Comparison of ENCODE assay signal across 32 cellular contexts in the genomic region with DNA sequence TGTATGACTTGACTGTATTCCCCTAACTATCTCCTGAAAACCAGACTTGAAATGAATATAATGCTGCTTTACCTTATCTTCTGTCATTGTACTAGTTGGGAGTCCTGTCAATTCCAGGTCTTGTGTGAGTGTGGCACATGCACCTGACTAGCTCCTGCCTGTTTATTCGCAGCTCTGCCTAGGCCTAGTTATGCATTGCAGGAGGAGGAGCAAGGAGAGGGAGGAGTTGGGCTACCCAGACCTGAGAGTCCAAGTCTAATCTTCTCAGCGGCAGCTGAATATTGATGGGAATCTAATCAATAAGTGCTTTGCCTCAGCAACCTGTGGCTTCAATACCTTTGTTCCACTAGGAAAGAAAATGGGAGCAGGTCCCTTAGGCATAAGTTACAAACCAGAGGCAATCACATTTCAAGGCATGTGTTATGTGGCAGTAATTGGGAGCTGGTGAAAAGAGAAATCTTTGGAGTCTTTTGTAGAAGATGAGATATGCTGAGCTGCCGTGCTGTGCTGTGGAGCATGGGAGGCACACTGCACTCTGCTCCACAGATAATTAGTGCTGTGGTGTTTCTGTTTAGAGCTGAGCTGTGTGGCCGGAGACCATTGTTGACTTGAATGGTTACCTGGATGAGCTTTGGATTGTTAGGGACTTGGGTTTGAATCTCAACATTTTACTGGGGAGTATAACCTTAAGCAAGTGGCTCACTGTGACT. TPM values are rescaled to one million over a fixed set of nuclear protein-coding genes. Genes with fewer than 3 reads are reported as not detected.
DNase-seq lines count a peak whose midpoint lies in the region; ATAC-seq, FAIRE-seq and TF ChIP-seq lines count a peak whose summit lies in the region.
"Had no signal": no experiment of that assay in that cellular context is flagged by ENCODE, and none has a peak within 500 bp of the region (broad histone marks: within the 10 kb centered on the region; RNA-seq: fewer than 3 reads in every experiment).

A gene (minus strand): TSS at position 137 of the 710 bp plus-strand sequence. CDS start 50 bp downstream, at position 87.

- H2BK120ac ChIP-seq in IMR-90 (ENCODE audit: low read depth, low read length), result peak within 1 kb of the TSS; percentile 43

- no TSS peak for BruUV-seq in IMR-90 (replicated peaks; lab: Mats Ljungman, UMichigan)
- no TSS peak for BruUV-seq in HepG2 (replicated peaks; lab: Mats Ljungman, UMichigan)

- peak within 1 kb of the TSS; percentile 98; the same call in 1 of the 2 replicates for H2BK20ac ChIP-seq in IMR-90 (ENCODE audit: low read depth, low read length)

- H2BK15ac ChIP-seq in IMR-90 (ENCODE audit: low read depth, low read length), result peak within 1 kb of the TSS; percentile 53; the same call in 2 of the 3 replicates

- peak within 1 kb of the TSS; percentile 86 for H3K27ac Mint-ChIP-seq in progenitor cell of endocrine pancreas
- H3K27ac Mint-ChIP-seq in T-helper 2 cell treated with Interferon-gamma antibody and Interleukin-4, amounts not matched to agents 5 μg/mL and 100 μg/mL, for 36 hours, result no peak within 1 kb of the TSS
- no peak within 1 kb of the TSS for H3K27ac Mint-ChIP-seq in T-helper 17 cell
- H3K27ac Mint-ChIP-seq: activated CD4-positive, alpha-beta memory T cell treated with anti-CD3 and anti-CD28 coated beads, Interleukin-2, amount 10 ng/mL, durations not matched to agents 7 days and 5 days; dendritic cell treated with granulocyte-macrophage colony-stimulating factor and Interleukin-4, amounts not matched to agents 40 ng/mL and 50 ng/mL, for 4 days; IgD-negative memory B cell; naive thymus-derived CD8-positive, alpha-beta T cell; stimulated activated naive B cell treated with anti-CD40 and anti-IgM and Interleukin-4, amounts not matched to agents 10 μg/mL and 1 μg/mL and 100 μg/mL, for 72 hours had no signal

- H3K27me3 ChIP-seq in IMR-90 (ENCODE audit: control insufficient read depth, insufficient read depth, low read length) (no peaks in the 10 kb centered on the region), duodenal mucosa (ENCODE audit: control insufficient read depth in 1 of 2, insufficient read depth in 2 of 2, low read length in 2 of 2) (peaks cover 0 to 4% of the 10 kb centered on the region in 2 donors), HepG2 (ENCODE audit: control insufficient read depth in 1 of 2, insufficient read depth in 2 of 2, low read length in 2 of 2) (no peaks in the 10 kb centered on the region)
- H3K27me3 ChIP-seq: esophagus muscularis mucosa, upper lobe of left lung had no signal

- no peak within 1 kb of the TSS for H3K27ac ChIP-seq in IMR-90 (ENCODE audit: insufficient read depth, low read length)
- H3K27ac ChIP-seq in duodenal mucosa (ENCODE audit: low read depth, low read length), result peak within 1 kb of the TSS; percentile 42
- H3K27ac ChIP-seq in HepG2 (ENCODE audit: extremely low read length, insufficient read depth, low read length), result peak within 1 kb of the TSS; percentile 65
- H3K27ac ChIP-seq: BLaER1, esophagus muscularis mucosa, upper lobe of left lung had no signal

- peaks cover 3% of the 10 kb centered on the region for H3K27me3 Mint-ChIP-seq in progenitor cell of endocrine pancreas
- peaks cover 42% of the 10 kb centered on the region for H3K27me3 Mint-ChIP-seq in T-helper 2 cell treated with Interferon-gamma antibody and Interleukin-4, amounts not matched to agents 5 μg/mL and 100 μg/mL, for 36 hours (ENCODE audit: low read depth)
- peaks cover 24% of the 10 kb centered on the region for H3K27me3 Mint-ChIP-seq in T-helper 17 cell

- 100% methylated on average over 2 of the region's 4 CpGs; no CpG with 5 or more reads in 1 of the 2 experiments for WGBS in IMR-90 (ENCODE audit: extremely low coverage in 2 of 2, insufficient read length in 1 of 2), 2 experiments
- 32% methylated on average over 4 of the region's 4 CpGs for WGBS in HepG2 (ENCODE audit: low lambda C conversion rate)

- H3K4me1 Mint-ChIP-seq in progenitor cell of endocrine pancreas (ENCODE audit: low read depth) (peaks cover 29% of the 10 kb centered on the region), T-helper 17 cell (peaks cover 2% of the 10 kb centered on the region)
- H3K4me1 Mint-ChIP-seq in T-helper 2 cell treated with Interferon-gamma antibody and Interleukin-4, amounts not matched to agents 5 μg/mL and 100 μg/mL, for 36 hours (ENCODE audit: low read depth), result no peaks in the 10 kb centered on the region
- H3K4me1 Mint-ChIP-seq: activated CD4-positive, alpha-beta memory T cell treated with anti-CD3 and anti-CD28 coated beads, Interleukin-2, amount 10 ng/mL, durations not matched to agents 7 days and 5 days; naive thymus-derived CD8-positive, alpha-beta T cell; stimulated activated naive B cell treated with anti-CD40 and anti-IgM and Interleukin-4, amounts not matched to agents 10 μg/mL and 1 μg/mL and 100 μg/mL, for 72 hours had no signal

- H3K4me2 ChIP-seq in IMR-90 (ENCODE audit: low read depth, low read length) (no peak within 1 kb of the TSS), HepG2 (ENCODE audit: low read depth, low read length) (peak within 1 kb of the TSS; percentile 70)
- H3K4me2 ChIP-seq: BLaER1 had no signal

- no peaks in the 10 kb centered on the region for H3K36me3 Mint-ChIP-seq in progenitor cell of endocrine pancreas (ENCODE audit: insufficient read depth)
- H3K36me3 Mint-ChIP-seq in T-helper 2 cell treated with Interferon-gamma antibody and Interleukin-4, amounts not matched to agents 5 μg/mL and 100 μg/mL, for 36 hours (ENCODE audit: low read depth), result no peaks in the 10 kb centered on the region
- no peaks in the 10 kb centered on the region for H3K36me3 Mint-ChIP-seq in T-helper 17 cell (ENCODE audit: low read depth)
- H3K36me3 Mint-ChIP-seq: IgD-negative memory B cell; naive thymus-derived CD8-positive, alpha-beta T cell; stimulated activated naive B cell treated with anti-CD40 and anti-IgM and Interleukin-4, amounts not matched to agents 10 μg/mL and 1 μg/mL and 100 μg/mL, for 72 hours had no signal

- H2AK9ac ChIP-seq in IMR-90 (replicated peaks; ENCODE audit: low read depth, low read length, poor library complexity), result no peak within 1 kb of the TSS

- CTCF ChIA-PET in IMR-90 (lab: Yijun Ruan, JAX), result interaction anchor here (1.2 kb wide), 1 partner anchor 31 kb away, joined by 3 read pairs; no protein-coding TSS in a partner anchor
- CTCF ChIA-PET in HepG2 (lab: Yijun Ruan, JAX; ENCODE audit: low intra/inter-chr PET ratio, low total read pairs), result no interaction called here

- peaks cover 7% of the 10 kb centered on the region for H3K9me1 ChIP-seq in IMR-90 (ENCODE audit: insufficient read depth, low read length)

- dilution Hi-C loops in IMR-90 (cut with HindIII; ENCODE audit: low sequenced_read_pairs, unreplicated experiment), result no loop called here

- H4K5ac ChIP-seq in IMR-90 (ENCODE audit: low read depth, low read length), result peak within 1 kb of the TSS; percentile 16; the same call in 1 of the 2 replicates

- ATAC-seq in IMR-90 (ENCODE audit: low read depth), result no peak
- ATAC-seq in HepG2, result peak; percentile 79
- ATAC-seq in T-helper 17 cell, result no peak
- ATAC-seq: HCT116; naive thymus-derived CD8-positive, alpha-beta T cell; PC-3; stimulated activated naive B cell treated with anti-CD40 and anti-IgM and Interleukin-4, amounts not matched to agents 10 μg/mL and 1 μg/mL and 100 μg/mL, for 72 hours had no signal

- H4K8ac ChIP-seq in IMR-90 (ENCODE audit: low read depth in 2 of 2, low read length in 2 of 2), result peak within 1 kb of the TSS; percentile 89 to 92; a peak in 2 of 4 replicates

- H3K56ac ChIP-seq in IMR-90 (ENCODE audit: extremely low read depth, insufficient read depth, low read length), result no peak within 1 kb of the TSS

- TF ChIP-seq RAD21 in IMR-90 (IDR thresholded peaks at IDR 0.05; ENCODE audit: low read length), result no peak
- TF ChIP-seq RAD21 in HepG2 (CRISPR knock-in tag; IDR thresholded peaks at IDR 0.05), result no peak

- H3K14ac ChIP-seq in IMR-90 (replicated peaks; ENCODE audit: low read depth, low read length), result 0 out of 2 replicates have a peak within 1 kb of the TSS, but pooled peaks have one; percentile 13

- H3K4me3 Mint-ChIP-seq in progenitor cell of endocrine pancreas (ENCODE audit: low read depth), result peak within 1 kb of the TSS; percentile 43
- no peak within 1 kb of the TSS for H3K4me3 Mint-ChIP-seq in T-helper 2 cell treated with Interferon-gamma antibody and Interleukin-4, amounts not matched to agents 5 μg/mL and 100 μg/mL, for 36 hours
- H3K4me3 Mint-ChIP-seq in T-helper 17 cell, result no peak within 1 kb of the TSS
- H3K4me3 Mint-ChIP-seq: activated CD4-positive, alpha-beta memory T cell treated with anti-CD3 and anti-CD28 coated beads, Interleukin-2, amount 10 ng/mL, durations not matched to agents 7 days and 5 days; dendritic cell treated with granulocyte-macrophage colony-stimulating factor and Interleukin-4, amounts not matched to agents 40 ng/mL and 50 ng/mL, for 4 days; stimulated activated naive B cell treated with anti-CD40 and anti-IgM and Interleukin-4, amounts not matched to agents 10 μg/mL and 1 μg/mL and 100 μg/mL, for 72 hours had no signal

- peak within 1 kb of the TSS; percentile 13 for H2BK5ac ChIP-seq in IMR-90 (ENCODE audit: low read depth, low read length, poor library complexity, severe bottlenecking)

- no peaks in the 10 kb centered on the region for H3K79me1 ChIP-seq in IMR-90 (ENCODE audit: low read depth in 1 of 2, low read length in 2 of 2)

- H3K9me3 ChIP-seq in IMR-90 (ENCODE audit: control insufficient read depth, insufficient read depth, low read length) (no peaks in the 10 kb centered on the region; the same call in 1 of the 2 replicates), duodenal mucosa (ENCODE audit: control insufficient read depth in 1 of 2, low read length in 2 of 2) (no peaks in the 10 kb centered on the region), HepG2 (ENCODE audit: low read length) (no peaks in the 10 kb centered on the region), T-helper 17 cell (ENCODE audit: control insufficient read depth, low read length, poor library complexity, severe bottlenecking) (no peaks in the 10 kb centered on the region)
- H3K9me3 ChIP-seq: esophagus muscularis mucosa, upper lobe of left lung had no signal

- H3K4me1 ChIP-seq in IMR-90 (ENCODE audit: control insufficient read depth, insufficient read depth, low read length), result peaks cover 10% of the 10 kb centered on the region
- H3K4me1 ChIP-seq in duodenal mucosa (ENCODE audit: control insufficient read depth in 1 of 2, insufficient read depth in 2 of 2, low read length in 2 of 2), result peaks cover 14 to 20% of the 10 kb centered on the region in 2 donors
- peaks cover 77% of the 10 kb centered on the region for H3K4me1 ChIP-seq in HepG2 (ENCODE audit: insufficient read depth, low read length)
- H3K4me1 ChIP-seq: BLaER1 had no signal

- H3K79me2 ChIP-seq in HepG2 (ENCODE audit: insufficient read depth, low read length), result peaks cover 48% of the 10 kb centered on the region

- H2AFZ ChIP-seq in IMR-90 (replicated peaks; ENCODE audit: low read length, poor library complexity) (no peak within 1 kb of the TSS), HepG2 (ENCODE audit: low read length) (peak within 1 kb of the TSS; percentile 61)

- H3K9me3 Mint-ChIP-seq in progenitor cell of endocrine pancreas (ENCODE audit: low read depth), result no peaks in the 10 kb centered on the region
- H3K9me3 Mint-ChIP-seq in T-helper 2 cell treated with Interferon-gamma antibody and Interleukin-4, amounts not matched to agents 5 μg/mL and 100 μg/mL, for 36 hours, result no peaks in the 10 kb centered on the region
- H3K9me3 Mint-ChIP-seq: activated CD4-positive, alpha-beta memory T cell treated with anti-CD3 and anti-CD28 coated beads, Interleukin-2, amount 10 ng/mL, durations not matched to agents 7 days and 5 days; dendritic cell treated with granulocyte-macrophage colony-stimulating factor and Interleukin-4, amounts not matched to agents 40 ng/mL and 50 ng/mL, for 4 days; naive thymus-derived CD8-positive, alpha-beta T cell; stimulated activated naive B cell treated with anti-CD40 and anti-IgM and Interleukin-4, amounts not matched to agents 10 μg/mL and 1 μg/mL and 100 μg/mL, for 72 hours had no signal

- H3K4me3 ChIP-seq in IMR-90 (ENCODE audit: insufficient read depth, low read depth, low read length) (no peak within 1 kb of the TSS), duodenal mucosa (ENCODE audit: low read depth in 1 of 2, low read length in 2 of 2) (peak within 1 kb of the TSS; percentile 36 to 59), HepG2 (replicated peaks in 1 of 3; ENCODE audit: insufficient read depth in 1 of 3, low read depth in 2 of 3, low read length in 3 of 3) (peak within 1 kb of the TSS; percentile 42 to 56 (median 45))
- H3K4me3 ChIP-seq: BLaER1 had no signal

- DNase-seq in IMR-90, result no peak
- peak; percentile 58 for DNase-seq in HepG2 (ENCODE audit: low spot score)
- peak; percentile 35 for DNase-seq in progenitor cell of endocrine pancreas (ENCODE audit: low spot score, unreplicated experiment)
- DNase-seq in T-helper 2 cell treated with Interferon-gamma antibody and Interleukin-4, amounts not matched to agents 5 μg/mL and 100 μg/mL, for 36 hours (ENCODE audit: low spot score), result no peak
- DNase-seq in T-helper 17 cell, result no peak
- DNase-seq in middle frontal gyrus (ENCODE audit: extremely low spot score, low spot score), result no peak
- DNase-seq: activated CD4-positive, alpha-beta memory T cell treated with anti-CD3 and anti-CD28 coated beads, Interleukin-2, amount 10 ng/mL, durations not matched to agents 7 days and 5 days; activated CD4-positive, alpha-beta T cell treated with anti-CD3 and anti-CD28 coated beads for 1 hour; activated CD8-positive, alpha-beta memory T cell treated with anti-CD3 and anti-CD28 coated beads, Interleukin-2, amount 50 U/mL, for 4 hours; activated naive CD4-positive, alpha-beta T cell; central memory CD4-positive, alpha-beta T cell; foreskin fibroblast; head of caudate nucleus; naive thymus-derived CD8-positive, alpha-beta T cell; NCI-H1694; NCI-H446 treated with DMSO at 0.1 percent for 48 hours; NK-92 treated with Interleukin-12 subunit alpha and Interleukin-12 subunit beta, amount 100 ng/mL, for 24 hours; occipital lobe; PC-3; stimulated activated naive B cell treated with anti-CD40 and anti-IgM and Interleukin-4, amounts not matched to agents 10 μg/mL and 1 μg/mL and 100 μg/mL, for 72 hours; substantia nigra; upper lobe of left lung had no signal

- POLR2A ChIA-PET in IMR-90 (lab: Charles Lee; ENCODE audit: unreplicated experiment), result no interaction called here
- POLR2A ChIA-PET in HepG2 (lab: Yijun Ruan, JAX), result interaction anchor here (0.8 to 5.9 kb wide), 11 partner anchors 8 to 65 kb away, joined by 3 to 31 read pairs (median 4); no protein-coding TSS in a partner anchor

- TF ChIP-seq CTCF in IMR-90 (conservative IDR thresholded peaks at IDR 0.05; ENCODE audit: low read depth, low read length) (no peak), HepG2 (CRISPR knock-in tag; IDR thresholded peaks at IDR 0.05) (no peak), progenitor cell of endocrine pancreas (IDR thresholded peaks at IDR 0.05; ENCODE audit: unreplicated experiment) (no peak)

- TF ChIP-seq POLR2A in IMR-90 (IDR thresholded peaks at IDR 0.05; ENCODE audit: low read depth, low read length), result no peak
- peak in 1 of 2 experiments; percentile 80; a peak in 2 of 4 replicates for TF ChIP-seq POLR2A in HepG2 (IDR thresholded peaks at IDR 0.05; ENCODE audit: insufficient read depth in 1 of 2, low read depth in 2 of 2, low read length in 2 of 2)

- H3K18ac ChIP-seq in IMR-90 (ENCODE audit: low read depth, low read length), result peak within 1 kb of the TSS; percentile 52; the same call in 1 of the 2 replicates

- no peak within 1 kb of the TSS for H3K9ac ChIP-seq in IMR-90 (ENCODE audit: low read depth, low read length)
- peak within 1 kb of the TSS in 1 of 2 donors; percentile 45 for H3K9ac ChIP-seq in duodenal mucosa (ENCODE audit: low read depth in 1 of 2, low read length in 2 of 2)
- H3K9ac ChIP-seq in HepG2 (ENCODE audit: insufficient read depth, low read depth, low read length), result peak within 1 kb of the TSS; percentile 47
- H3K9ac ChIP-seq: BLaER1 had no signal

- H3K23ac ChIP-seq in IMR-90 (ENCODE audit: low read depth, low read length), result peak within 1 kb of the TSS; percentile 4; the same call in 1 of the 2 replicates

- H2AK5ac ChIP-seq in IMR-90 (ENCODE audit: low read depth, low read length), result no peak within 1 kb of the TSS; the same call in 1 of the 2 replicates

- in situ Hi-C loops in IMR-90 (cut with MboI; ENCODE audit: low sequenced_read_pairs) (no loop called here), HepG2 (cut with HindIII; ENCODE audit: extremely low pct_ligation_motif_present, low pct_unique_long_range_greater_than_20kb) (no loop called here)

- H4K20me1 ChIP-seq in IMR-90 (ENCODE audit: insufficient read depth, low read length) (no peaks in the 10 kb centered on the region), HepG2 (ENCODE audit: insufficient read depth, low read length) (no peaks in the 10 kb centered on the region)
- H4K20me1 ChIP-seq: BLaER1 had no signal

- TF ChIP-seq EP300 in HepG2 (IDR thresholded peaks at IDR 0.05; ENCODE audit: low read depth in 2 of 2, low read length in 2 of 2), result no peak
- no peak for TF ChIP-seq EP300 in HepG2 (CRISPR knock-in tag; IDR thresholded peaks at IDR 0.05; ENCODE audit: borderline replicate concordance)

- no peaks in the 10 kb centered on the region for H3K36me3 ChIP-seq in IMR-90 (ENCODE audit: control insufficient read depth, insufficient read depth, low read length)
- no peaks in the 10 kb centered on the region for H3K36me3 ChIP-seq in duodenal mucosa (ENCODE audit: control insufficient read depth in 1 of 2, insufficient read depth in 2 of 2, low read length in 2 of 2)
- H3K36me3 ChIP-seq in HepG2 (replicated peaks in 1 of 2; ENCODE audit: control insufficient read depth in 1 of 2, insufficient read depth in 2 of 2, low read length in 2 of 2), result no peaks in the 10 kb centered on the region
- H3K36me3 ChIP-seq: BLaER1, esophagus muscularis mucosa, upper lobe of left lung had no signal

- peak within 1 kb of the TSS; percentile 64; the same call in 1 of the 2 replicates for H3K4ac ChIP-seq in IMR-90 (ENCODE audit: low read depth, low read length)

- FAIRE-seq in HepG2 (lab: Jason Lieb, UNC), result peak; percentile 60
- FAIRE-seq: GM12892 had no signal

- H4K91ac ChIP-seq in IMR-90 (ENCODE audit: insufficient read depth, low read depth, low read length), result peak within 1 kb of the TSS; percentile 2

- intact Hi-C loops in IMR-90 (cut with micrococcal nuclease), result no loop called here
- intact Hi-C loops in HepG2 (cut with micrococcal nuclease; ENCODE audit: unreplicated experiment), result no loop called here

RNA-seq across cellular contexts. Expression of the gene that starts here (rescaled TPM):
- total RNA-seq in IMR-90 (2012; rRNA removed), result not detected in 2 replicates
- not detected in 2 replicates for polyA plus RNA-seq in IMR-90 (2012; rRNA removed)
- polyA plus RNA-seq in IMR-90 (2012; cell fraction: cytosol; rRNA removed), result not detected in 2 replicates
- polyA plus RNA-seq in IMR-90 (2012; cell fraction: nucleus; rRNA removed; ENCODE audit: low replicate concordance), result not detected in 2 replicates
- 14.5 and 19.5 TPM in 2 replicates for total RNA-seq in HepG2 (2016; rRNA removed; fragmentation: Illumina TruSeq; extraction: Trizol)
- total RNA-seq in HepG2 (2016; cell fraction: cytosol; rRNA removed; fragmentation: Illumina TruSeq; extraction: Trizol; ENCODE audit: low read depth), result 1.7 TPM in 2 replicates
- total RNA-seq in HepG2 (2016; cell fraction: insoluble cytoplasmic fraction; rRNA removed; fragmentation: Illumina TruSeq; extraction: Trizol), result 15.1 and 18.6 TPM in 2 replicates
- 4.7 and 4.9 TPM in 2 replicates for total RNA-seq in HepG2 (2016; cell fraction: membrane; rRNA removed; fragmentation: Illumina TruSeq; extraction: Trizol)
- 18.5 TPM in 2 replicates for total RNA-seq in HepG2 (2016; cell fraction: nucleus; rRNA removed; fragmentation: Illumina TruSeq; extraction: Trizol)
- 15.5 and 23.2 TPM in 2 replicates for polyA plus RNA-seq in HepG2 (2011; rRNA removed)
- polyA plus RNA-seq in HepG2 (2011; cell fraction: cytosol; rRNA removed), result 11.5 and 13.8 TPM in 2 replicates
- 10.7 and 12.3 TPM in 2 replicates for polyA plus RNA-seq in HepG2 (2011; cell fraction: nucleus; rRNA removed)
- 28.7 and 38.8 TPM in 2 replicates for polyA plus RNA-seq in HepG2 (2012)
- 0.72 and 0.91 TPM in 2 replicates for polyA plus RNA-seq in HepG2 (2016; cell fraction: cytosol; fragmentation: Illumina TruSeq; extraction: Trizol; ENCODE audit: low read depth)
- polyA plus RNA-seq in HepG2 (2016; cell fraction: insoluble cytoplasmic fraction; fragmentation: Illumina TruSeq; extraction: Trizol; ENCODE audit: low read depth), result 8.5 and 9.2 TPM in 2 replicates
- 1.6 and 2.0 TPM in 2 replicates for polyA plus RNA-seq in HepG2 (2016; cell fraction: membrane; fragmentation: Illumina TruSeq; extraction: Trizol; ENCODE audit: low read depth)
- 12.0 and 14.2 TPM in 2 replicates for polyA plus RNA-seq in HepG2 (2016; cell fraction: nucleus; fragmentation: Illumina TruSeq; extraction: Trizol; ENCODE audit: insufficient read depth, low read depth)
- polyA minus RNA-seq in HepG2 (2011; rRNA and poly(A)+ RNA removed; ENCODE audit: low replicate concordance), result 121 TPM in 1 of 2 replicates, not detected in the other
- 31.0 and 34.4 TPM in 2 replicates for polyA minus RNA-seq in HepG2 (2011; cell fraction: cytosol; rRNA and poly(A)+ RNA removed)
- polyA minus RNA-seq in HepG2 (2011; cell fraction: nucleus; rRNA and poly(A)+ RNA removed), result 58.9 and 76.6 TPM in 2 replicates
- 1.5 TPM in 2 replicates for total RNA-seq in progenitor cell of endocrine pancreas
- not detected for total RNA-seq in T-helper 17 cell
- total RNA-seq: activated CD4-positive, alpha-beta memory T cell treated with anti-CD3 and anti-CD28 coated beads, Interleukin-2, amount 10 ng/mL, durations not matched to agents 7 days and 5 days; esophagus muscularis mucosa; G401; naive thymus-derived CD8-positive, alpha-beta T cell; occipital lobe; PC-3; skeletal muscle tissue; T-helper 2 cell treated with Interferon-gamma antibody and Interleukin-4, amounts not matched to agents 100 ng/mL and 5 ng/mL, for 36 hours had no signal
- polyA plus RNA-seq: IgD-negative memory B cell; naive thymus-derived CD8-positive, alpha-beta T cell had no signal

Comparison
In these comparisons a context has a peak if more than half of its experiments do, and no peak if none do; other contexts are left out.
1. DNase-seq: peak in HepG2 (single experiment) and progenitor cell of endocrine pancreas (single experiment); none in IMR-90 (single experiment), T-helper 2 cell treated with Interferon-gamma antibody and Interleukin-4, amounts not matched to agents 5 μg/mL and 100 μg/mL, for 36 hours (single experiment), T-helper 17 cell (0 of 3) and middle frontal gyrus (single experiment).